25 cellular contexts compared by ENCODE assay signal in the genomic region with DNA sequence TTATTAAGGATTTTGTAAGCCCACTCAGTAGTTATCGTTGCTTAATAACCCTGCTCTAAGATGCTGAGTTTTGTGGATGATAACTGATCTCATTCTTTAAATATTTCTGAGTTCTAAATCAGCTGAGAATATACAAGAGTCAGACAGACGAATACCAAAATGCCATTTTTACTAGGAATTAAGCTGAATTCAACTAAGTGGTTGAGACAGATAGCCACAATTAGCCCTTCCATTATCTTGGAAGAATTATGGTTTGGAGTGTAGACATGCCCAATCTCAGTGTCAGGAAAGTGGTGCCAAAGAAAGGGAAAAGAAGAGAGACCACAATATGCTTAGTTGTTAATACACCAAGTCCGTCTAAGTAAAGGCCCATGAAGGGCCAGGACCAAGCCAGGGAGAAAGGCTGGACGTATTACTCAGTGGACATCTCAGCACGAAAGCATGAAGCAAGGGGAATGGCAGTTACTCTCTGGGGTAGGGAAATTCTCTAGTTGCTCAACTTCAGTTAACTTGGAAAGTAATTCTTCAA. TPM values are rescaled to one million over a fixed set of nuclear protein-coding genes. Genes with fewer than 3 reads are reported as not detected.
A peak's percentile ranks its signal among the peaks of the same experiment; 100 is the strongest.
DNase-seq lines count a peak whose midpoint lies in the region; TF ChIP-seq lines count a peak whose summit lies in the region.
"Had no signal": no experiment of that assay in that cellular context is flagged by ENCODE, and none has a peak within 500 bp of the region (broad histone marks: within the 10 kb centered on the region; RNA-seq: fewer than 3 reads in every experiment).

No MANE protein-coding gene starts in this region.

- no peak overlapping the region for H3K9ac ChIP-seq in fibroblast of lung (ENCODE audit: insufficient read depth, low read length)
- H3K9ac ChIP-seq: neural progenitor cell had no signal

- H3K36me3 ChIP-seq in fibroblast of lung (ENCODE audit: control insufficient read depth, insufficient read depth, low read length) (no peaks in the 10 kb centered on the region), osteoblast (ENCODE audit: insufficient read depth, low read length) (no peaks in the 10 kb centered on the region)
- H3K36me3 ChIP-seq: colonic mucosa, neural progenitor cell had no signal

- H3K4me2 ChIP-seq in fibroblast of lung (ENCODE audit: extremely low read depth, insufficient read depth, low read length): no peak overlapping the region
- no peak overlapping the region for H3K4me2 ChIP-seq in osteoblast (ENCODE audit: insufficient read depth, low read length)
- H3K4me2 ChIP-seq: neural progenitor cell had no signal

- H3K4me1 ChIP-seq in fibroblast of lung (ENCODE audit: control insufficient read depth, extremely low read depth, insufficient read depth, low read length) (peaks cover 9% of the 10 kb centered on the region), osteoblast (ENCODE audit: insufficient read depth, low read length) (peaks cover 3% of the 10 kb centered on the region)
- H3K4me1 ChIP-seq: colonic mucosa, neural progenitor cell had no signal

- DNase-seq in AG10803 (ENCODE audit: low read depth) (peak; percentile 92), M059J (ENCODE audit: low read depth) (peak; percentile 57), fibroblast of lung (ENCODE audit: low read depth in 2 of 2) (peak; percentile 47 to 78), osteoblast (ENCODE audit: insufficient read length, low spot score, missing footprints) (peak; percentile 78), NCI-H187 treated with DMSO at 0.1 percent for 48 hours (lab: John Stamatoyannopoulos, UW) (no peak), activated T-cell treated with anti-CD3 and anti-CD28 coated beads for 4 hours (no peak), SW480 (ENCODE audit: low spot score) (no peak)
- DNase-seq in central memory CD4-positive, alpha-beta T cell: no peak
- DNase-seq: ACHN; activated CD4-positive, alpha-beta T cell treated with anti-CD3 and anti-CD28 coated beads, Interleukin-2, amount 10 ng/mL, durations not matched to agents 7 days and 5 days; activated naive CD8-positive, alpha-beta T cell treated with anti-CD3 and anti-CD28 coated beads for 36 hours; CD4-positive, alpha-beta T cell; colonic mucosa; effector memory CD8-positive, alpha-beta T cell; glutamatergic neuron; kidney glomerular epithelial cell; NCI-H1105; NCI-H2029 treated with DMSO at 0.1 percent for 48 hours; NCI-H226; NCI-H748 treated with DMSO at 0.1 percent for 48 hours; stimulated activated CD4-positive, alpha-beta T cell treated with anti-CD3 and anti-CD28 coated beads, Interleukin-2, amount 100 ng/mL, for 24 hours had no signal

- H4K20me1 ChIP-seq in fibroblast of lung (ENCODE audit: control insufficient read depth, extremely low read depth, insufficient read depth, low read length): no peaks in the 10 kb centered on the region
- H4K20me1 ChIP-seq in osteoblast (ENCODE audit: insufficient read depth, low read length): no peaks in the 10 kb centered on the region

- no peak overlapping the region for H3K4me3 ChIP-seq in AG10803 (ENCODE audit: low read length)
- no peak overlapping the region for H3K4me3 ChIP-seq in fibroblast of lung (replicated peaks in 1 of 4; ENCODE audit: control extremely low read depth in 1 of 4, insufficient read depth in 1 of 4, low read depth in 3 of 4, low read length in 4 of 4)
- H3K4me3 ChIP-seq in osteoblast (ENCODE audit: insufficient read depth, low read length): no peak overlapping the region
- H3K4me3 ChIP-seq: colonic mucosa, lung, neural progenitor cell had no signal

- TF ChIP-seq CTCF in AG10803 (conservative IDR thresholded peaks at IDR 0.05; ENCODE audit: low read length) (no peak), fibroblast of lung (conservative IDR thresholded peaks at IDR 0.05 in 1 of 2, IDR thresholded peaks at IDR 0.05 in 1 of 2; ENCODE audit: low read depth in 1 of 2, low read length in 2 of 2) (no peak), osteoblast (IDR thresholded peaks at IDR 0.05; ENCODE audit: extremely low read depth, low read depth, low read length) (no peak)

- H3K27me3 ChIP-seq in fibroblast of lung (ENCODE audit: control insufficient read depth, insufficient read depth, low read length): no peaks in the 10 kb centered on the region
- no peaks in the 10 kb centered on the region for H3K27me3 ChIP-seq in osteoblast (ENCODE audit: insufficient read depth, low read length)
- H3K27me3 ChIP-seq: colonic mucosa, neural progenitor cell had no signal

- no peak overlapping the region for H2AFZ ChIP-seq in fibroblast of lung (ENCODE audit: low read length)
- H2AFZ ChIP-seq in osteoblast (ENCODE audit: low read length): no peak overlapping the region
- H2AFZ ChIP-seq: neural progenitor cell had no signal

- H3K9me3 ChIP-seq in fibroblast of lung (ENCODE audit: control insufficient read depth, insufficient read depth, low read depth, low read length) (no peaks in the 10 kb centered on the region), osteoblast (ENCODE audit: low read depth, low read length) (no peaks in the 10 kb centered on the region)
- H3K9me3 ChIP-seq: colonic mucosa had no signal

- H3K27ac ChIP-seq in fibroblast of lung (ENCODE audit: insufficient read depth, low read length): peak overlapping the region; percentile 74
- H3K27ac ChIP-seq in osteoblast (ENCODE audit: low read depth, low read length): peak overlapping the region; percentile 48
- H3K27ac ChIP-seq: colonic mucosa, neural progenitor cell had no signal

- H3K79me2 ChIP-seq in fibroblast of lung (ENCODE audit: control insufficient read depth, insufficient read depth, low read length): no peaks in the 10 kb centered on the region
- H3K79me2 ChIP-seq in osteoblast (ENCODE audit: insufficient read depth, low read length): no peaks in the 10 kb centered on the region

RNA-seq across cellular contexts. Expression of a gene that starts 58.6 kb away (rescaled TPM):
- total RNA-seq in M059J (2014; rRNA removed; shearing (Covaris generic)): not detected in 2 replicates
- total RNA-seq in fibroblast of lung: not detected in 2 replicates
- polyA plus RNA-seq in fibroblast of lung: not detected in 2 replicates
- polyA plus RNA-seq in fibroblast of lung (2012): not detected in 2 replicates
- polyA minus RNA-seq in fibroblast of lung (ENCODE audit: low replicate concordance): not detected in 2 replicates
- total RNA-seq in osteoblast: not detected in 2 replicates
- total RNA-seq: activated CD4-positive, alpha-beta T cell treated with anti-CD3 and anti-CD28 coated beads, Interleukin-2, amount 10 ng/mL, durations not matched to agents 7 days and 5 days; activated naive CD8-positive, alpha-beta T cell treated with anti-CD3 and anti-CD28 coated beads for 36 hours; activated T-helper 1 cell treated with anti-CD3 and anti-CD28 coated beads, Interleukin-12 subunit alpha, Interleukin-12 subunit beta, Interleukin-2, Interleukin-4 antibody, amounts not matched to agents 30 ng/mL and 10 ng/mL and 1 ng/mL, durations not matched to agents 14 hours and 24 hours and 36 hours; CD4-positive, alpha-beta T cell; OCI-LY7 had no signal

Comparison
In these comparisons a context has a peak if more than half of its experiments do, and no peak if none do; other contexts are left out.
1. DNase-seq: peak in AG10803 (single experiment), M059J (single experiment), fibroblast of lung (2 of 2) and osteoblast (single experiment); none in NCI-H187 treated with DMSO at 0.1 percent for 48 hours (single experiment), activated T-cell treated with anti-CD3 and anti-CD28 coated beads for 4 hours (single experiment), central memory CD4-positive, alpha-beta T cell (single experiment) and SW480 (single experiment).